ENCODE assay signal across 9 cellular contexts in genomic region chr5:77333036-77333435, GRCh38.
"Had no signal": no experiment of that assay in that cellular context is flagged by ENCODE, and none has a peak within 500 bp of the region (broad histone marks: within the 10 kb centered on the region; RNA-seq: fewer than 3 reads in every experiment).

No MANE protein-coding gene starts in this region.

- H3K9ac ChIP-seq: GM23248 had no signal

- H3K27ac Mint-ChIP-seq: HFFc6, IgD-negative memory B cell had no signal

- H3K4me3 ChIP-seq: GM23248, HAP-1 had no signal

- H3K4me1 Mint-ChIP-seq: IgD-negative memory B cell had no signal

- H3K9me3 ChIP-seq: HAP-1 had no signal

- H3K4me1 ChIP-seq: HAP-1 had no signal

- H3K36me3 ChIP-seq: HAP-1 had no signal

- H3K27ac ChIP-seq: GM23248, HL-60 had no signal

- H3K4me3 Mint-ChIP-seq: HFFc6, IgD-negative memory B cell had no signal

- H2AFZ ChIP-seq: GM23248 had no signal

- H3K9me3 Mint-ChIP-seq: HFFc6, IgD-negative memory B cell had no signal

- ATAC-seq: HCT116, HepG2 had no signal

- DNase-seq: GM23248, GOT3, H7, HFFc6 had no signal

- H3K36me3 Mint-ChIP-seq: IgD-negative memory B cell had no signal
